ENCODE assay signal across 16 cellular contexts in the genomic region with DNA sequence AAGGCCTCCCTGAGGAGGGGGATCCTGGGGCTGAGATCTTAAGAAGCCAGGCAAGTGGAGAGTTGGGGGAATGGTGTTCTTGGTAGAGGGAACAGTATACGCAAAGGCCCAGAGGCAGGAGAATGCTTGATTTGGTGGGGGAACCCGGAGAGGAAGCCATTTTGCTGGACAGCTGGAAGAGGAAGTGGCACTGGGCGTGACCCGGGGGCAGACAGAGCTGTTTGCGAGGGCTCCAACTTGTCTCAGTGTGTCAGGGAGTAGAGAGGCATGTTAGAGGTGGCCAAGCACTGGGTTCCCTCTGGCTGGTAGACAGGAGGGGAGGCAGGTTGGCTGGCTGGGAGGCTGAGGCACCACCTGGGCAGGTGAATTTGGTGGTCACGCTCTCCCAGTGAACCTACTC.
DNase-seq lines count a peak whose midpoint lies in the region; ATAC-seq, FAIRE-seq and TF ChIP-seq lines count a peak whose summit lies in the region.
"Had no signal": no experiment of that assay in that cellular context is flagged by ENCODE, and none has a peak within 500 bp of the region (broad histone marks: within the 10 kb centered on the region; RNA-seq: fewer than 3 reads in every experiment).

No MANE protein-coding gene starts in this region.

- H3K36me3 ChIP-seq in GM12878 (ENCODE audit: control insufficient read depth in 2 of 2, insufficient read depth in 2 of 2, low read length in 1 of 2): no peaks in the 10 kb centered on the region
- no peaks in the 10 kb centered on the region for H3K36me3 ChIP-seq in PC-9 (ENCODE audit: low read depth)

- intact Hi-C loops in GM12878 (cut with micrococcal nuclease; ENCODE audit: unreplicated experiment): no loop called here
- intact Hi-C loops in PC-9 (cut with micrococcal nuclease; ENCODE audit: unreplicated experiment): loop anchor here (10.0 kb wide), 1 partner anchor 926 kb away; no protein-coding TSS in a partner anchor

- no peak for FAIRE-seq in GM12878 (lab: Jason Lieb, UNC)

- TF ChIP-seq CTCF in NB4 (IDR thresholded peaks at IDR 0.05; ENCODE audit: low read depth, low read length): no peak
- no peak for TF ChIP-seq CTCF in GM12878 (IDR thresholded peaks at IDR 0.05 in 2 of 3, conservative IDR thresholded peaks at IDR 0.05 in 1 of 3; ENCODE audit: control insufficient read depth in 2 of 3, extremely low read depth in 1 of 3, insufficient read depth in 1 of 3, low read depth in 3 of 3, low read length in 3 of 3)
- TF ChIP-seq CTCF in neural crest cell (conservative IDR thresholded peaks at IDR 0.05): no peak
- no peak for TF ChIP-seq CTCF in PC-9 (conservative IDR thresholded peaks at IDR 0.05)

- in situ Hi-C loops in GM12878 (cut with MboI): no loop called here

- H3K27me3 ChIP-seq in GM12878 (replicated peaks in 1 of 2; ENCODE audit: control insufficient read depth in 2 of 2, insufficient read depth in 2 of 2, low read length in 1 of 2): no peaks in the 10 kb centered on the region; a peak in 1 of 4 replicates
- H3K27me3 ChIP-seq in PC-9 (ENCODE audit: insufficient read depth, low read depth): no peaks in the 10 kb centered on the region

- RAD21 ChIA-PET in GM12878 (lab: Charles Lee; ENCODE audit: unreplicated experiment): no interaction called here

- POLR2A ChIA-PET in GM12878 (lab: Charles Lee) (no interaction called here), PC-9 (lab: Charles Lee; ENCODE audit: unreplicated experiment) (no interaction called here)

- no peaks in the 10 kb centered on the region for H3K27me3 Mint-ChIP-seq in neural crest cell (ENCODE audit: low read depth)
- H3K27me3 Mint-ChIP-seq: CD4-positive, alpha-beta T cell had no signal

- ATAC-seq in GM12878 (no peak), HG02571 (IDR thresholded peaks at IDR 0.05; ENCODE audit: unreplicated experiment) (no peak)

- TF ChIP-seq POLR2A in NB4 (IDR thresholded peaks at IDR 0.05; ENCODE audit: extremely low read depth, insufficient read length) (no peak), GM12878 (IDR thresholded peaks at IDR 0.05; ENCODE audit: low read depth, low read length) (no peak)

- peaks cover 5% of the 10 kb centered on the region for H3K4me1 Mint-ChIP-seq in neural crest cell

- CTCF ChIA-PET in GM12878 (lab: Yijun Ruan, JAX) (no interaction called here), PC-9 (lab: Charles Lee) (interaction anchor here (0.6 kb wide), 1 partner anchor 12 kb away, joined by 3 read pairs; no protein-coding TSS in a partner anchor)

- H3K27ac ChIP-seq in GM12878 (ENCODE audit: control insufficient read depth, insufficient read depth) (no peak overlapping the region), PC-9 (no peak overlapping the region)

- BruUV-seq in GM12878 (replicated peaks; lab: Mats Ljungman, UMichigan) (no TSS peak), PC-9 (replicated peaks; lab: Mats Ljungman, UMichigan) (no TSS peak)

- H3F3A ChIP-seq in PC-9 (ENCODE audit: insufficient read depth, low read depth): no peaks in the 10 kb centered on the region

- no peak overlapping the region for H3K4me3 ChIP-seq in NB4 (ENCODE audit: low read depth, low read length)
- H3K4me3 ChIP-seq in GM12878: no peak overlapping the region
- H3K4me3 ChIP-seq in PC-9: no peak overlapping the region

- peak overlapping the region; percentile 53 for H3K27ac Mint-ChIP-seq in neural crest cell (ENCODE audit: unreplicated experiment)
- H3K27ac Mint-ChIP-seq: CD4-positive, alpha-beta T cell had no signal

- SMC1A ChIA-PET in GM12878 (lab: Charles Lee; ENCODE audit: uncharacterized antibody, unreplicated experiment): interaction anchor here (1.2 kb wide), 1 partner anchor 462 kb away, joined by 3 read pairs; no protein-coding TSS in a partner anchor

- no peak overlapping the region for H3K9ac ChIP-seq in GM12878 (ENCODE audit: control insufficient read depth, insufficient read depth, low read length)

- no peaks in the 10 kb centered on the region for H3K36me3 Mint-ChIP-seq in neural crest cell (ENCODE audit: low read depth)

- H3K9me3 ChIP-seq in GM12878 (replicated peaks; ENCODE audit: control insufficient read depth, insufficient read depth, low read length): no peaks in the 10 kb centered on the region
- H3K9me3 ChIP-seq in PC-9 (ENCODE audit: insufficient read depth, low read depth): no peaks in the 10 kb centered on the region

- H3K4me3 Mint-ChIP-seq in neural crest cell: no peak overlapping the region
- H3K4me3 Mint-ChIP-seq: CD4-positive, alpha-beta T cell had no signal

- no peak for TF ChIP-seq RAD21 in GM12878 (IDR thresholded peaks at IDR 0.05; ENCODE audit: insufficient read depth, low read depth, low read length)

- H3K9me3 Mint-ChIP-seq in neural crest cell: no peaks in the 10 kb centered on the region
- H3K9me3 Mint-ChIP-seq: CD4-positive, alpha-beta T cell had no signal

- no peaks in the 10 kb centered on the region for H3K79me2 ChIP-seq in GM12878 (ENCODE audit: control insufficient read depth, insufficient read depth, low read length)
- no peaks in the 10 kb centered on the region for H3K79me2 ChIP-seq in PC-9 (ENCODE audit: low read depth)

- H4K20me1 ChIP-seq in GM12878 (ENCODE audit: control insufficient read depth, insufficient read depth): no peaks in the 10 kb centered on the region
- peaks cover 9% of the 10 kb centered on the region for H4K20me1 ChIP-seq in PC-9 (ENCODE audit: insufficient read depth)

- H3K9me2 ChIP-seq in PC-9 (ENCODE audit: insufficient read depth): no peaks in the 10 kb centered on the region

- 5% methylated on average over 6 of the region's 6 CpGs for WGBS in GM12878 (ENCODE audit: insufficient coverage, insufficient replicate concordance, low lambda C conversion rate, missing lambda C conversion rate)

- no peak overlapping the region for H2AFZ ChIP-seq in GM12878 (ENCODE audit: control insufficient read depth, low read depth, low read length)
- no peak overlapping the region for H2AFZ ChIP-seq in PC-9

- H3K4me1 ChIP-seq in GM12878 (ENCODE audit: control insufficient read depth, insufficient read depth, low read length) (no peaks in the 10 kb centered on the region), PC-9 (replicated peaks; ENCODE audit: insufficient read depth) (no peaks in the 10 kb centered on the region)

- peak; percentile 66 for DNase-seq in CD1c-positive myeloid dendritic cell (ENCODE audit: extremely low spot score)
- DNase-seq in NB4 (ENCODE audit: low read depth): peak; percentile 34
- no peak for DNase-seq in GM12878 (ENCODE audit: low read depth, low spot score)
- no peak for DNase-seq in neural crest cell (ENCODE audit: low read depth, low spot score)
- DNase-seq in DMS 273 treated with DMSO at 0.1 percent for 48 hours (lab: John Stamatoyannopoulos, UW): no peak
- no peak for DNase-seq in NCI-H187 (lab: John Stamatoyannopoulos, UW)
- DNase-seq in PC-9: no peak
- DNase-seq: CD4-positive, alpha-beta T cell; DND-41; GDM1; IMR-90; NCI-H1092; NCI-H1694 treated with DMSO at 0.1 percent for 48 hours; NCI-H446; SIG-M5 had no signal

- TF ChIP-seq EP300 in GM12878 (IDR thresholded peaks at IDR 0.05; ENCODE audit: borderline replicate concordance in 1 of 2, control insufficient read depth in 1 of 2, low read depth in 2 of 2, low read length in 2 of 2): no peak

- H3K4me2 ChIP-seq in GM12878 (ENCODE audit: control insufficient read depth, insufficient read depth): no peak overlapping the region
- no peak overlapping the region for H3K4me2 ChIP-seq in PC-9

TF ChIP-seq in GM12878, 131 proteins besides CTCF, POLR2A, EP300 and RAD21:
- TF ChIP-seq ZBTB33 (IDR thresholded peaks at IDR 0.05) (no peak), SPI1 (IDR thresholded peaks at IDR 0.05; ENCODE audit: borderline replicate concordance, insufficient read depth, low read depth, low read length) (peak; percentile 41; the same call in 1 of the 2 replicates)

Comparison
In these comparisons a context has a peak if more than half of its experiments do, and no peak if none do; other contexts are left out.
1. DNase-seq: peak in CD1c-positive myeloid dendritic cell (single experiment) and NB4 (single experiment); none in GM12878 (single experiment), neural crest cell (single experiment), DMS 273 treated with DMSO at 0.1 percent for 48 hours (single experiment), NCI-H187 (0 of 2) and PC-9 (0 of 2).